ENCODE assay signal across 8 cellular contexts in the genomic region with DNA sequence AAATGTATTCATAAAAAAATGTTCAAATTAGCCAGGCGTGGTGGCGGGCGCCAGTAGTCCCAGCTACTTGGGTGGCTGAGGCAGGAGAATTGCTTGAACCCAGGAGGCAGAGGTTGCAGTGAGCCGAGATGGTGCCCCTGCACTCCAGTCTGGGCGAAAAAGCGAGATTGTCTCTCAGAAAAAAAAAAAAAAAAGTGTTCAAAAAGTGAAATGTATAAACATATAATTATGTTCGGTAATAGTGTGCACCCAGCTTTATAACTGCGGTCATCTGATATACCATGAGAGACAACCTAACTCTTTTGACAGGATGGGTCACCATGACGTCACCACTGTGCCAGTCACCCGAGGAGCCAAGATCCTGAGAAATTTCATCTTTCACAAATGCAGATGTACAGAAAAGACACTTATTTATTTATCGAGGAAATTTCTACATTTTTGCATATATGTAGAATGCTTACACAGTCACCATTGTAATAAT. TPM values are rescaled to one million over a fixed set of nuclear protein-coding genes. Genes with fewer than 3 reads are reported as not detected.
DNase-seq lines count a peak whose midpoint lies in the region; ATAC-seq, FAIRE-seq and TF ChIP-seq lines count a peak whose summit lies in the region.

No MANE protein-coding gene starts in this region.

- no peaks in the 10 kb centered on the region for H3K9me3 ChIP-seq in NT2/D1 (ENCODE audit: insufficient read depth, low read length)

- H3K4me3 ChIP-seq in NT2/D1 (ENCODE audit: insufficient read length, low read depth) = peak overlapping the region; percentile 26

- POLR2A ChIA-PET in activated CD4-positive, alpha-beta T cell treated with anti-CD3 and anti-CD28 coated beads for 36 hours (lab: Charles Lee) = no interaction called here

- H3K27me3 ChIP-seq in NT2/D1 (ENCODE audit: insufficient read depth, insufficient read length) = peaks cover 5% of the 10 kb centered on the region

- intact Hi-C loops in activated CD4-positive, alpha-beta T cell treated with anti-CD3 and anti-CD28 coated beads for 36 hours (cut with DNase I, micrococcal nuclease) = loop anchor here (1.0 to 5.0 kb wide), 14 partner anchors 19 to 619 kb away; a partner anchor contains a TSS
- intact Hi-C loops in dendritic cell treated with granulocyte-macrophage colony-stimulating factor and Interleukin-4, amounts not matched to agents 40 ng/mL and 50 ng/mL, for 4 days (cut with micrococcal nuclease) = loop anchor here (1.0 to 10.0 kb wide), 7 partner anchors 19 to 615 kb away; a partner anchor contains a TSS

- H3K4me1 ChIP-seq in NT2/D1 (ENCODE audit: insufficient read depth, insufficient read length) = no peaks in the 10 kb centered on the region

- H3K9me3 Mint-ChIP-seq in activated CD4-positive, alpha-beta T cell treated with anti-CD3 and anti-CD28 coated beads for 36 hours (ENCODE audit: low read depth) = no peaks in the 10 kb centered on the region
- no peaks in the 10 kb centered on the region for H3K9me3 Mint-ChIP-seq in dendritic cell treated with granulocyte-macrophage colony-stimulating factor and Interleukin-4, amounts not matched to agents 40 ng/mL and 50 ng/mL, for 4 days

- no peak for ATAC-seq in activated CD4-positive, alpha-beta T cell treated with anti-CD3 and anti-CD28 coated beads for 36 hours
- no peak for ATAC-seq in GM19452 (IDR thresholded peaks at IDR 0.05; ENCODE audit: unreplicated experiment)

- CTCF ChIA-PET in activated CD4-positive, alpha-beta T cell treated with anti-CD3 and anti-CD28 coated beads for 36 hours (lab: Charles Lee) = interaction anchor here (0.6 to 4.1 kb wide), 11 partner anchors 11 to 344 kb away, joined by 3 to 41 read pairs (median 5); a partner anchor contains a TSS

- peaks cover 5% of the 10 kb centered on the region for H3K27me3 Mint-ChIP-seq in activated CD4-positive, alpha-beta T cell treated with anti-CD3 and anti-CD28 coated beads for 36 hours
- peaks cover 21% of the 10 kb centered on the region for H3K27me3 Mint-ChIP-seq in dendritic cell treated with granulocyte-macrophage colony-stimulating factor and Interleukin-4, amounts not matched to agents 40 ng/mL and 50 ng/mL, for 4 days

- DNase-seq in activated CD4-positive, alpha-beta T cell treated with anti-CD3 and anti-CD28 coated beads for 36 hours = peak; percentile 30
- no peak for DNase-seq in activated CD4-positive, alpha-beta T cell treated with anti-CD3 and anti-CD28 coated beads, Interleukin-2, amount 50 U/mL, for 1 hour
- no peak for DNase-seq in NT2/D1 (ENCODE audit: low read depth, low spot score)
- DNase-seq in myocyte (ENCODE audit: low read depth) = peak; percentile 18
- no peak for DNase-seq in GM12891 (ENCODE audit: insufficient read length, low spot score)
- DNase-seq in NOMO-1 treated with DMSO at 0.1 percent for 48 hours (lab: John Stamatoyannopoulos, UW; ENCODE audit: unreplicated experiment) = no peak

- peaks cover 1% of the 10 kb centered on the region for H3K36me3 Mint-ChIP-seq in activated CD4-positive, alpha-beta T cell treated with anti-CD3 and anti-CD28 coated beads for 36 hours (ENCODE audit: low read depth)
- peaks cover 5% of the 10 kb centered on the region for H3K36me3 Mint-ChIP-seq in dendritic cell treated with granulocyte-macrophage colony-stimulating factor and Interleukin-4, amounts not matched to agents 40 ng/mL and 50 ng/mL, for 4 days (ENCODE audit: low read depth)

- no peak for FAIRE-seq in GM12891 (lab: Jason Lieb, UNC)

- peak overlapping the region; percentile 65 for H3K4me3 Mint-ChIP-seq in activated CD4-positive, alpha-beta T cell treated with anti-CD3 and anti-CD28 coated beads for 36 hours
- H3K4me3 Mint-ChIP-seq in dendritic cell treated with granulocyte-macrophage colony-stimulating factor and Interleukin-4, amounts not matched to agents 40 ng/mL and 50 ng/mL, for 4 days = peak overlapping the region; percentile 86

- H3K9ac ChIP-seq in NT2/D1 (ENCODE audit: insufficient read length, low read depth) = no peak overlapping the region

- H3K4me1 Mint-ChIP-seq in activated CD4-positive, alpha-beta T cell treated with anti-CD3 and anti-CD28 coated beads for 36 hours = peaks cover 29% of the 10 kb centered on the region
- peaks cover 26% of the 10 kb centered on the region for H3K4me1 Mint-ChIP-seq in dendritic cell treated with granulocyte-macrophage colony-stimulating factor and Interleukin-4, amounts not matched to agents 40 ng/mL and 50 ng/mL, for 4 days (ENCODE audit: low read depth)

- no peak for TF ChIP-seq POLR2A in GM12891 (IDR thresholded peaks at IDR 0.05; ENCODE audit: low read depth, low read length)

- H3K36me3 ChIP-seq in NT2/D1 (ENCODE audit: insufficient read depth, insufficient read length, low read length) = peaks cover 19% of the 10 kb centered on the region

- H3K27ac Mint-ChIP-seq in activated CD4-positive, alpha-beta T cell treated with anti-CD3 and anti-CD28 coated beads for 36 hours = no peak overlapping the region
- H3K27ac Mint-ChIP-seq in dendritic cell treated with granulocyte-macrophage colony-stimulating factor and Interleukin-4, amounts not matched to agents 40 ng/mL and 50 ng/mL, for 4 days = no peak overlapping the region

TF ChIP-seq in GM12891, 5 proteins besides CTCF, POLR2A, EP300 and RAD21:
- no peak for TF ChIP-seq POU2F2 (IDR thresholded peaks at IDR 0.05; ENCODE audit: low read depth, low read length)
- no peak for TF ChIP-seq SPI1 (IDR thresholded peaks at IDR 0.05; ENCODE audit: low read depth, low read length)
- no peak for TF ChIP-seq POLR2AphosphoS5 (IDR thresholded peaks at IDR 0.05; ENCODE audit: low read depth, low read length)
- no peak for TF ChIP-seq TAF1 (IDR thresholded peaks at IDR 0.05; ENCODE audit: low read depth, low read length)
- no peak for TF ChIP-seq PAX5 (IDR thresholded peaks at IDR 0.05; ENCODE audit: insufficient read depth, low read length, severe bottlenecking)

RNA-seq across cellular contexts. Expression of a gene that starts 0.6 kb away (rescaled TPM):
- total RNA-seq in activated CD4-positive, alpha-beta T cell treated with anti-CD3 and anti-CD28 coated beads for 36 hours = 10 to 100 TPM; 17.2 to 19.2 TPM
- 12.0 and 24.4 TPM in 2 replicates for total RNA-seq in myocyte
- 34.2 TPM for polyA plus RNA-seq in myocyte (2012)
- polyA plus RNA-seq in GM12891 (2012; ENCODE audit: low read depth, missing spikeins) = 14.1 TPM

RNA-seq across cellular contexts. Expression of a gene that starts 19.6 kb away (rescaled TPM):
- 1 to 10 TPM; 4.1 to 9.9 TPM for total RNA-seq in activated CD4-positive, alpha-beta T cell treated with anti-CD3 and anti-CD28 coated beads for 36 hours
- 16.2 and 17.7 TPM in 2 replicates for total RNA-seq in myocyte
- 10.9 TPM for polyA plus RNA-seq in myocyte (2012)
- 2.6 TPM for polyA plus RNA-seq in GM12891 (2012; ENCODE audit: low read depth, missing spikeins)

RNA-seq across cellular contexts. Expression of a gene that starts 47.2 kb away (rescaled TPM):
- 10 to 100 TPM; 40.9 to 45.0 TPM for total RNA-seq in activated CD4-positive, alpha-beta T cell treated with anti-CD3 and anti-CD28 coated beads for 36 hours
- 26.3 and 32.4 TPM in 2 replicates for total RNA-seq in myocyte
- 15.9 TPM for polyA plus RNA-seq in myocyte (2012)
- polyA plus RNA-seq in GM12891 (2012; ENCODE audit: low read depth, missing spikeins) = 68.2 TPM

Comparison
In these comparisons a context has a peak if more than half of its experiments do, and no peak if none do; other contexts are left out.
1. DNase-seq: peak in activated CD4-positive, alpha-beta T cell treated with anti-CD3 and anti-CD28 coated beads for 36 hours (single experiment) and myocyte (single experiment); none in activated CD4-positive, alpha-beta T cell treated with anti-CD3 and anti-CD28 coated beads, Interleukin-2, amount 50 U/mL, for 1 hour (single experiment), NT2/D1 (single experiment), GM12891 (single experiment) and NOMO-1 treated with DMSO at 0.1 percent for 48 hours (single experiment).